10 cellular contexts compared by ENCODE assay signal in the genomic region with DNA sequence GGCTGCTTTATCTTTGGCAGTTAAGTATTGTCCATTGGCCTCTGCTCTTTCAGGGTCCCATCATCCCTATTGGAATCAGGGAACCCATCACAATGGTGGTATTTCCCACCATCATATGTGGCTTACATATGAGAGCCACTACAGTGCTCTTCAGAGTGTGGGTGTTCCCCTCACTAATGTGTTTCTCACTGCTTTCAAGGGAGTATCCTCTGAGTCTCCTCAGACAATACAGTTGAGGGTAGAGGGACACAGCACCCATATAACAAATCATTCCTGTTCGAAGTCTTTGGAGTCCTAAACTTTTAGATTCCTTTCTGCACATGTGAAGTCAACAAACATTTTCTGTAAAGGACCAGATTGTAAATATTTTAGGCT. TPM values are rescaled to one million over a fixed set of nuclear protein-coding genes. Genes with fewer than 3 reads are reported as not detected.
DNase-seq lines count a peak whose midpoint lies in the region; ATAC-seq and TF ChIP-seq lines count a peak whose summit lies in the region.
"Had no signal": no experiment of that assay in that cellular context is flagged by ENCODE, and none has a peak within 500 bp of the region (broad histone marks: within the 10 kb centered on the region; RNA-seq: fewer than 3 reads in every experiment).

No MANE protein-coding gene starts in this region.

- no peak overlapping the region for H3K27ac Mint-ChIP-seq in immature natural killer cell
- H3K27ac Mint-ChIP-seq: endodermal cell had no signal

- no CpG with 5 or more reads among the region's 1 CpG for WGBS in neuronal stem cell (ENCODE audit: extremely low coverage in 2 of 2, insufficient read length in 2 of 2, insufficient replicate concordance in 1 of 2), 2 donors

- H3K4me1 ChIP-seq in neuronal stem cell (ENCODE audit: control insufficient read depth in 2 of 2, insufficient read depth in 1 of 2, low read depth in 1 of 2, low read length in 2 of 2) = no peaks in the 10 kb centered on the region

- H3K4me3 ChIP-seq in neuronal stem cell (ENCODE audit: low read length in 2 of 2) = no peak overlapping the region

- H3K4me2 ChIP-seq in neuronal stem cell (ENCODE audit: insufficient read depth, low read length, poor library complexity, severe bottlenecking) = no peak overlapping the region

- H3K36me3 ChIP-seq in neuronal stem cell (replicated peaks in 1 of 2; ENCODE audit: control insufficient read depth in 2 of 2, insufficient read depth in 2 of 2, low read length in 2 of 2) = no peaks in the 10 kb centered on the region

- H3K9me3 Mint-ChIP-seq in immature natural killer cell = no peaks in the 10 kb centered on the region
- H3K9me3 Mint-ChIP-seq: endodermal cell had no signal

- no peak overlapping the region for H2BK15ac ChIP-seq in neuronal stem cell (ENCODE audit: low read length)

- no peak overlapping the region for H3K23ac ChIP-seq in neuronal stem cell (ENCODE audit: low read depth, low read length, poor library complexity)

- no peak overlapping the region for H3K4me3 Mint-ChIP-seq in immature natural killer cell
- H3K4me3 Mint-ChIP-seq: endodermal cell had no signal

- H2AFZ ChIP-seq in neuronal stem cell (ENCODE audit: low read length) = no peak overlapping the region

- no peak overlapping the region for H4K8ac ChIP-seq in neuronal stem cell (ENCODE audit: low read depth, low read length)

- H3K27me3 ChIP-seq in neuronal stem cell (ENCODE audit: control insufficient read depth in 3 of 3, insufficient read depth in 3 of 3, low read depth in 1 of 3, low read length in 3 of 3) = no peaks in the 10 kb centered on the region

- H2BK12ac ChIP-seq in neuronal stem cell (ENCODE audit: low read length) = no peak overlapping the region

- peak; percentile 32 for ATAC-seq in GM18517 (IDR thresholded peaks at IDR 0.05; ENCODE audit: unreplicated experiment)
- ATAC-seq in GM19467 (IDR thresholded peaks at IDR 0.05; ENCODE audit: unreplicated experiment) = peak; percentile 21
- peak; percentile 17 for ATAC-seq in HG02973 (IDR thresholded peaks at IDR 0.05; ENCODE audit: unreplicated experiment)

- no peak overlapping the region for H2AK5ac ChIP-seq in neuronal stem cell (ENCODE audit: low read depth, low read length)

- H3K4me1 Mint-ChIP-seq in immature natural killer cell = no peaks in the 10 kb centered on the region

- H2BK120ac ChIP-seq in neuronal stem cell (ENCODE audit: low read depth, low read length) = no peak overlapping the region

- no peak for DNase-seq in NCI-H345 treated with DMSO at 0.1 percent for 48 hours (lab: John Stamatoyannopoulos, UW; ENCODE audit: unreplicated experiment)
- no peak for DNase-seq in amniotic stem cell (lab: John Stamatoyannopoulos, UW)
- no peak for DNase-seq in neuronal stem cell (ENCODE audit: low spot score)
- DNase-seq in immature natural killer cell = no peak
- DNase-seq: endodermal cell; stimulated activated naive CD4-positive, alpha-beta T cell treated with Interleukin-2 at 50 U/mL for 16 hours had no signal

- TF ChIP-seq CTCF in VCaP (conservative IDR thresholded peaks at IDR 0.05) = peak; percentile 27

- no peak overlapping the region for H4K91ac ChIP-seq in neuronal stem cell (ENCODE audit: low read depth, low read length, poor library complexity)

- no peaks in the 10 kb centered on the region for H3K79me1 ChIP-seq in neuronal stem cell (ENCODE audit: low read depth, low read length)

- H3K27me3 Mint-ChIP-seq in immature natural killer cell (ENCODE audit: low read depth in 3 of 3) = peaks cover 2 to 5% (median 4%) of the 10 kb centered on the region in 3 donors

- H2BK5ac ChIP-seq in neuronal stem cell (ENCODE audit: low read length) = no peak overlapping the region

- H3K14ac ChIP-seq in neuronal stem cell (ENCODE audit: low read length) = no peak overlapping the region

- no peak overlapping the region for H3K9ac ChIP-seq in neuronal stem cell (ENCODE audit: low read depth, low read length, poor library complexity)

- no peaks in the 10 kb centered on the region for H3K36me3 Mint-ChIP-seq in immature natural killer cell

- no peak overlapping the region for H3K18ac ChIP-seq in neuronal stem cell (ENCODE audit: low read length)

- no peak overlapping the region for H3K4ac ChIP-seq in neuronal stem cell (ENCODE audit: low read length)

- H3K9me3 ChIP-seq in neuronal stem cell (replicated peaks in 1 of 2; ENCODE audit: control insufficient read depth in 2 of 2, insufficient read depth in 1 of 2, low read depth in 1 of 2, low read length in 2 of 2) = no peaks in the 10 kb centered on the region

- H3K27ac ChIP-seq in VCaP (no peak overlapping the region), neuronal stem cell (replicated peaks; ENCODE audit: low read length) (no peak overlapping the region)

RNA-seq across cellular contexts. Expression of a gene that starts 48.7 kb away (rescaled TPM):
- 39.3 TPM for polyA plus RNA-seq in neuronal stem cell (2013, experiment 1 of 2)
- 39.8 TPM for polyA plus RNA-seq in neuronal stem cell (2013, experiment 2 of 2)
- 10 to 100 TPM; 50.3 to 71.3 (median 62.3) TPM for polyA plus RNA-seq in immature natural killer cell
